ENCODE assay signal across 1 cellular context in genomic region chr2:124975224-124975623, GRCh38.
TF ChIP-seq lines count a peak whose summit lies in the region.

No MANE protein-coding gene starts in this region.

TF ChIP-seq in HepG2, 621 proteins besides CTCF, POLR2A, EP300 and RAD21 (continued from another document):
- no peak for TF ChIP-seq SNAPC4 (CRISPR knock-in tag; IDR thresholded peaks at IDR 0.05)
- TF ChIP-seq POLR2AphosphoS5 (IDR thresholded peaks at IDR 0.05; ENCODE audit: low read depth, low read length) = no peak
- TF ChIP-seq SMARCE1 (IDR thresholded peaks at IDR 0.05; ENCODE audit: borderline replicate concordance) = no peak
- TF ChIP-seq IKZF4 (CRISPR knock-in tag; IDR thresholded peaks at IDR 0.05; ENCODE audit: borderline replicate concordance, low read depth, not compliant biosample characterization) = no peak
- TF ChIP-seq HNRNPH1 (optimal IDR thresholded peaks at IDR 0.05; ENCODE audit: low read depth, low read length) = no peak
- TF ChIP-seq YEATS4 (CRISPR knock-in tag; IDR thresholded peaks at IDR 0.05; ENCODE audit: borderline replicate concordance) = no peak
